In genomic region chr10:12717981-12718707, GRCh38 we compare ENCODE assay signal across 1 cellular context.
TF ChIP-seq lines count a peak whose summit lies in the region.

No MANE protein-coding gene starts in this region.

TF ChIP-seq in GM23338, 12 proteins besides CTCF, POLR2A, EP300 and RAD21 (continued from another document):
- TF ChIP-seq, protein P1, sequence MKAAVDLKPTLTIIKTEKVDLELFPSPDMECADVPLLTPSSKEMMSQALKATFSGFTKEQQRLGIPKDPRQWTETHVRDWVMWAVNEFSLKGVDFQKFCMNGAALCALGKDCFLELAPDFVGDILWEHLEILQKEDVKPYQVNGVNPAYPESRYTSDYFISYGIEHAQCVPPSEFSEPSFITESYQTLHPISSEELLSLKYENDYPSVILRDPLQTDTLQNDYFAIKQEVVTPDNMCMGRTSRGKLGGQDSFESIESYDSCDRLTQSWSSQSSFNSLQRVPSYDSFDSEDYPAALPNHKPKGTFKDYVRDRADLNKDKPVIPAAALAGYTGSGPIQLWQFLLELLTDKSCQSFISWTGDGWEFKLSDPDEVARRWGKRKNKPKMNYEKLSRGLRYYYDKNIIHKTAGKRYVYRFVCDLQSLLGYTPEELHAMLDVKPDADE (IDR thresholded peaks at IDR 0.05), result no peak
- no peak for TF ChIP-seq EZH2phosphoT487 (IDR thresholded peaks at IDR 0.05; ENCODE audit: unreplicated experiment)
- TF ChIP-seq EZH2 (IDR thresholded peaks at IDR 0.05; ENCODE audit: low read depth, unreplicated experiment), result no peak
- no peak for TF ChIP-seq CREB1 (CRISPR knock-in tag; IDR thresholded peaks at IDR 0.05; ENCODE audit: low read depth)
- TF ChIP-seq POLR2AphosphoS5 (IDR thresholded peaks at IDR 0.05; ENCODE audit: low read depth), result no peak
- TF ChIP-seq JUNB (IDR thresholded peaks at IDR 0.05; ENCODE audit: unreplicated experiment), result no peak
- TF ChIP-seq, protein P2, sequence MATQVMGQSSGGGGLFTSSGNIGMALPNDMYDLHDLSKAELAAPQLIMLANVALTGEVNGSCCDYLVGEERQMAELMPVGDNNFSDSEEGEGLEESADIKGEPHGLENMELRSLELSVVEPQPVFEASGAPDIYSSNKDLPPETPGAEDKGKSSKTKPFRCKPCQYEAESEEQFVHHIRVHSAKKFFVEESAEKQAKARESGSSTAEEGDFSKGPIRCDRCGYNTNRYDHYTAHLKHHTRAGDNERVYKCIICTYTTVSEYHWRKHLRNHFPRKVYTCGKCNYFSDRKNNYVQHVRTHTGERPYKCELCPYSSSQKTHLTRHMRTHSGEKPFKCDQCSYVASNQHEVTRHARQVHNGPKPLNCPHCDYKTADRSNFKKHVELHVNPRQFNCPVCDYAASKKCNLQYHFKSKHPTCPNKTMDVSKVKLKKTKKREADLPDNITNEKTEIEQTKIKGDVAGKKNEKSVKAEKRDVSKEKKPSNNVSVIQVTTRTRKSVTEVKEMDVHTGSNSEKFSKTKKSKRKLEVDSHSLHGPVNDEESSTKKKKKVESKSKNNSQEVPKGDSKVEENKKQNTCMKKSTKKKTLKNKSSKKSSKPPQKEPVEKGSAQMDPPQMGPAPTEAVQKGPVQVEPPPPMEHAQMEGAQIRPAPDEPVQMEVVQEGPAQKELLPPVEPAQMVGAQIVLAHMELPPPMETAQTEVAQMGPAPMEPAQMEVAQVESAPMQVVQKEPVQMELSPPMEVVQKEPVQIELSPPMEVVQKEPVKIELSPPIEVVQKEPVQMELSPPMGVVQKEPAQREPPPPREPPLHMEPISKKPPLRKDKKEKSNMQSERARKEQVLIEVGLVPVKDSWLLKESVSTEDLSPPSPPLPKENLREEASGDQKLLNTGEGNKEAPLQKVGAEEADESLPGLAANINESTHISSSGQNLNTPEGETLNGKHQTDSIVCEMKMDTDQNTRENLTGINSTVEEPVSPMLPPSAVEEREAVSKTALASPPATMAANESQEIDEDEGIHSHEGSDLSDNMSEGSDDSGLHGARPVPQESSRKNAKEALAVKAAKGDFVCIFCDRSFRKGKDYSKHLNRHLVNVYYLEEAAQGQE (IDR thresholded peaks at IDR 0.05; ENCODE audit: unreplicated experiment), result no peak
- TF ChIP-seq STAT1 (IDR thresholded peaks at IDR 0.05; ENCODE audit: unreplicated experiment), result no peak
